1 cellular context compared by ENCODE assay signal in genomic region chr6:53258076-53258773, GRCh38.
TF ChIP-seq lines count a peak whose summit lies in the region.

No MANE protein-coding gene starts in this region.

TF ChIP-seq in SK-N-SH, 30 proteins besides CTCF, POLR2A, EP300 and RAD21 (continued from another document):
- TF ChIP-seq USF1 (IDR thresholded peaks at IDR 0.05; ENCODE audit: borderline replicate concordance, low read depth) (no peak), TAF1 (IDR thresholded peaks at IDR 0.05; ENCODE audit: borderline replicate concordance, low read depth, low read length) (no peak), NRF1 (IDR thresholded peaks at IDR 0.05; ENCODE audit: low read depth, low read length) (no peak), YY1 (IDR thresholded peaks at IDR 0.05; ENCODE audit: low read depth) (no peak)
